ENCODE assay signal across 9 cellular contexts in genomic region chr6:112289039-112289566, GRCh38. TPM values are rescaled to one million over a fixed set of nuclear protein-coding genes. Genes with fewer than 3 reads are reported as not detected.
DNase-seq lines count a peak whose midpoint lies in the region; ATAC-seq and TF ChIP-seq lines count a peak whose summit lies in the region.
"Had no signal": no experiment of that assay in that cellular context is flagged by ENCODE, and none has a peak within 500 bp of the region (broad histone marks: within the 10 kb centered on the region; RNA-seq: fewer than 3 reads in every experiment).

No MANE protein-coding gene starts in this region.

- DNase-seq in DMS 273 (lab: John Stamatoyannopoulos, UW; ENCODE audit: unreplicated experiment) (peak; percentile 86), SK-N-SH (no peak), cardiac septum (ENCODE audit: low spot score) (peak; percentile 77), posterior vena cava (ENCODE audit: low spot score) (peak; percentile 90), iPS-NIHi11 (ENCODE audit: low spot score) (no peak)
- no peak for DNase-seq in activated CD4-positive, alpha-beta T cell treated with anti-CD3 and anti-CD28 coated beads for 48 hours
- DNase-seq: CD8-positive, alpha-beta memory T cell had no signal

- no peaks in the 10 kb centered on the region for H3K9me3 ChIP-seq in SK-N-SH

- intact Hi-C loops in cardiac septum (cut with DNase I) (loop anchor here (5.0 to 10.0 kb wide), 2 partner anchors 57 to 204 kb away; partner anchors contain the start of genes FAM229B and TUBE1), posterior vena cava (cut with DNase I) (loop anchor here in 1 of 2 donors (10.0 kb wide), 1 partner anchor 104 kb away; no protein-coding TSS in a partner anchor)

- POLR2A ChIA-PET in SK-N-SH (lab: Yijun Ruan, JAX), result interaction anchor here (1.1 kb wide), 1 partner anchor 33 kb away, joined by 8 read pairs; no protein-coding TSS in a partner anchor

- H3K27ac ChIP-seq in SK-N-SH (ENCODE audit: low read depth in 2 of 2, low read length in 1 of 2), result peak overlapping the region; percentile 72 to 76

- no peak overlapping the region for H3K9ac ChIP-seq in SK-N-SH

- H2AFZ ChIP-seq in SK-N-SH (ENCODE audit: low read depth), result peak overlapping the region; percentile 64

- TF ChIP-seq CTCF in SK-N-SH (IDR thresholded peaks at IDR 0.05), result no peak

- 70% methylated on average over 4 of the region's 4 CpGs for WGBS in SK-N-SH (ENCODE audit: low lambda C conversion rate)

- H3K4me2 ChIP-seq in SK-N-SH, result peak overlapping the region; percentile 23; the same call in 1 of the 2 replicates

- H3K4me1 ChIP-seq in SK-N-SH (ENCODE audit: control insufficient read depth in 1 of 2, insufficient read depth in 2 of 2, low read depth in 1 of 2, low read length in 1 of 2), result peaks cover 0 to 18% of the 10 kb centered on the region in 2 experiments; a peak in 2 of 4 replicates

- ATAC-seq in HG02763 (IDR thresholded peaks at IDR 0.05; ENCODE audit: unreplicated experiment), result no peak
- ATAC-seq in GM18858 (IDR thresholded peaks at IDR 0.05; ENCODE audit: unreplicated experiment), result no peak

- no peaks in the 10 kb centered on the region for H4K20me1 ChIP-seq in SK-N-SH (ENCODE audit: insufficient read depth)

- H3K9me2 ChIP-seq in SK-N-SH, result no peaks in the 10 kb centered on the region

- H3K27me3 ChIP-seq in SK-N-SH (ENCODE audit: insufficient read depth), result no peaks in the 10 kb centered on the region

- CTCF ChIA-PET in SK-N-SH (lab: Yijun Ruan, JAX), result interaction anchor here (0.5 to 6.6 kb wide), 8 partner anchors 12 to 843 kb away, joined by 3 to 44 read pairs (median 3); no protein-coding TSS in a partner anchor

- H3K4me3 ChIP-seq in SK-N-SH (ENCODE audit: low read depth in 2 of 2, low read length in 1 of 2), result no peak overlapping the region

- peaks cover 4% of the 10 kb centered on the region for H3F3A ChIP-seq in SK-N-SH (replicated peaks; ENCODE audit: insufficient read depth)

- no peak for TF ChIP-seq EP300 in SK-N-SH (IDR thresholded peaks at IDR 0.05; ENCODE audit: borderline replicate concordance in 1 of 2, low read depth in 1 of 2, low read length in 1 of 2)

- no peaks in the 10 kb centered on the region for H3K36me3 ChIP-seq in SK-N-SH (replicated peaks in 1 of 2; ENCODE audit: control insufficient read depth in 1 of 2, insufficient read depth in 2 of 2, low read length in 1 of 2)

- no peaks in the 10 kb centered on the region for H3K79me2 ChIP-seq in SK-N-SH (ENCODE audit: insufficient read depth)

- TF ChIP-seq RAD21 in SK-N-SH (IDR thresholded peaks at IDR 0.05; ENCODE audit: low read length), result no peak

TF ChIP-seq in SK-N-SH, 30 proteins besides CTCF, POLR2A, EP300 and RAD21:
- no peak for TF ChIP-seq GATA2 (CRISPR knock-in tag; IDR thresholded peaks at IDR 0.05)
- TF ChIP-seq RXRA (IDR thresholded peaks at IDR 0.05; ENCODE audit: borderline replicate concordance, low read depth), result no peak
- no peak for TF ChIP-seq USF1 (IDR thresholded peaks at IDR 0.05; ENCODE audit: borderline replicate concordance, low read depth)
- no peak for TF ChIP-seq EZH2phosphoT487 (IDR thresholded peaks at IDR 0.05; ENCODE audit: borderline replicate concordance, low read depth)
- TF ChIP-seq MXI1 (IDR thresholded peaks at IDR 0.05; ENCODE audit: low read depth, low read length), result no peak
- no peak for TF ChIP-seq RCOR1 (IDR thresholded peaks at IDR 0.05; ENCODE audit: low read length)
- no peak for TF ChIP-seq SIN3A (IDR thresholded peaks at IDR 0.05; ENCODE audit: borderline replicate concordance, low read depth, low read length)
- no peak for TF ChIP-seq ZBTB33 (IDR thresholded peaks at IDR 0.05; ENCODE audit: borderline replicate concordance, low read depth)
- no peak for TF ChIP-seq USF2 (IDR thresholded peaks at IDR 0.05; ENCODE audit: borderline replicate concordance, low read depth, low read length)
- no peak for TF ChIP-seq CHD2 (IDR thresholded peaks at IDR 0.05; ENCODE audit: low read length, partially characterized antibody)
- TF ChIP-seq TAF1 (IDR thresholded peaks at IDR 0.05; ENCODE audit: borderline replicate concordance, low read depth, low read length), result no peak
- no peak for TF ChIP-seq ELF1 (IDR thresholded peaks at IDR 0.05)

RNA-seq across cellular contexts. Expression of gene LAMA4, which starts 34.7 kb away (rescaled TPM):
- polyA plus RNA-seq in SK-N-SH (2012; rRNA removed), result 9.4 and 10.5 TPM in 2 replicates
- 6.9 and 7.5 TPM in 2 replicates for polyA plus RNA-seq in SK-N-SH (2012; cell fraction: cytosol; rRNA removed)
- polyA plus RNA-seq in SK-N-SH (2012; cell fraction: nucleus; rRNA removed), result 14.6 and 14.9 TPM in 2 replicates
- 93.9 TPM for total RNA-seq in cardiac septum
- total RNA-seq in posterior vena cava, result 100 to 1,000 TPM; 189 to 248 TPM
- total RNA-seq: CD8-positive, alpha-beta memory T cell had no signal
- polyA plus RNA-seq: CD8-positive, alpha-beta memory T cell had no signal

RNA-seq across cellular contexts. Expression of gene RFPL4B, which starts 58.0 kb away (rescaled TPM):
- 0.05 TPM in 1 of 2 replicates, not detected in the other for polyA plus RNA-seq in SK-N-SH (2012; rRNA removed)
- 0.01 and 0.03 TPM in 2 replicates for polyA plus RNA-seq in SK-N-SH (2012; cell fraction: cytosol; rRNA removed)
- polyA plus RNA-seq in SK-N-SH (2012; cell fraction: nucleus; rRNA removed), result 0.02 TPM in 1 of 2 replicates, not detected in the other
- total RNA-seq in cardiac septum, result 0.11 TPM
- not detected for total RNA-seq in posterior vena cava
- total RNA-seq: CD8-positive, alpha-beta memory T cell had no signal
- polyA plus RNA-seq: CD8-positive, alpha-beta memory T cell had no signal

Comparison
In these comparisons a context has a peak if more than half of its experiments do, and no peak if none do; other contexts are left out.
1. DNase-seq: peak in DMS 273 (single experiment), cardiac septum (single experiment) and posterior vena cava (single experiment); none in SK-N-SH (single experiment), activated CD4-positive, alpha-beta T cell treated with anti-CD3 and anti-CD28 coated beads for 48 hours (single experiment) and iPS-NIHi11 (single experiment).